Comparison of ENCODE assay signal across 25 cellular contexts in the genomic region with DNA sequence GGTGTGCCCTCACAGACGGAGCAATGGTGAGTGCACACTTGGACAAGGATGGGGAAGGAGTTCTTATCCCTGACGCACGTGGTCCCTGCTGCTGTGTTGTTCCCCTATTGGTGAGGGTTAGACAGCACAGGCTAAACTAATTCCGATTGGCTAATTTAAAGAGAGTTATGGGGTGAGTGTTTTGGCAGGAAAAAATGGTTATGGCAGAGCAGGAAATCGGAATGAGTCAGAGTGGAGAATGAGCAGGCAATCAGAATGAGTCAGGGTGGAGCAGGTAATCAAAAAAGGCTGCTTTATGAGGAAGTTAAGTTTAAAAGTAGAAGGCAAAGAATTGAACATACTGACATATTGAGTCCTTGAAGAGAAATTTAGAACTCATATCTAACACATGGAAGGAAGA.
DNase-seq lines count a peak whose midpoint lies in the region; ATAC-seq, FAIRE-seq and TF ChIP-seq lines count a peak whose summit lies in the region.
"Had no signal": no experiment of that assay in that cellular context is flagged by ENCODE, and none has a peak within 500 bp of the region (broad histone marks: within the 10 kb centered on the region; RNA-seq: fewer than 3 reads in every experiment).

No MANE protein-coding gene starts in this region.

- H3K36me3 ChIP-seq in GM23248 (ENCODE audit: low read depth) (no peaks in the 10 kb centered on the region; the same call in 1 of the 2 replicates), MG63 (no peaks in the 10 kb centered on the region), bronchial epithelial cell (ENCODE audit: control insufficient read depth, insufficient read depth, low read length) (no peaks in the 10 kb centered on the region), Karpas-422 (ENCODE audit: insufficient read depth, low read length) (no peaks in the 10 kb centered on the region), right atrium auricular region (no peaks in the 10 kb centered on the region)
- H3K36me3 ChIP-seq: esophagus squamous epithelium, neutrophil, prostate gland had no signal

- H3K9me3 ChIP-seq in GM23248 (ENCODE audit: low read depth), result no peaks in the 10 kb centered on the region
- H3K9me3 ChIP-seq in MG63, result peaks cover 17% of the 10 kb centered on the region
- H3K9me3 ChIP-seq in Karpas-422 (ENCODE audit: low read length), result no peaks in the 10 kb centered on the region
- H3K9me3 ChIP-seq in right atrium auricular region, result no peaks in the 10 kb centered on the region
- H3K9me3 ChIP-seq: esophagus squamous epithelium, neutrophil, prostate gland had no signal

- no peak for ATAC-seq in GM19023 (IDR thresholded peaks at IDR 0.05; ENCODE audit: unreplicated experiment)
- ATAC-seq: activated CD4-positive, alpha-beta T cell treated with anti-CD3 and anti-CD28 coated beads for 36 hours; activated T-cell treated with anti-CD3 and anti-CD28 coated beads, Interleukin-2, amount 50 U/mL, for 4 hours; effector memory CD8-positive, alpha-beta T cell; left cardiac atrium; T-helper 17 cell had no signal

- peaks cover 44% of the 10 kb centered on the region for H3F3A ChIP-seq in GM23248 (ENCODE audit: insufficient read depth)

- H4K20me1 ChIP-seq in GM23248 (ENCODE audit: insufficient read depth) (no peaks in the 10 kb centered on the region), Karpas-422 (ENCODE audit: insufficient read depth, low read depth, low read length) (no peaks in the 10 kb centered on the region)

- no peak overlapping the region for H2AFZ ChIP-seq in GM23248
- H2AFZ ChIP-seq in Karpas-422 (ENCODE audit: low read length), result no peak overlapping the region

- no peaks in the 10 kb centered on the region for H3K9me2 ChIP-seq in GM23248 (ENCODE audit: insufficient read depth)
- H3K9me2 ChIP-seq in Karpas-422 (replicated peaks; ENCODE audit: insufficient read depth, low read length), result no peaks in the 10 kb centered on the region

- no peaks in the 10 kb centered on the region for H3K27me3 ChIP-seq in GM23248 (replicated peaks; ENCODE audit: insufficient read depth)
- H3K27me3 ChIP-seq in MG63, result no peaks in the 10 kb centered on the region
- H3K27me3 ChIP-seq in bronchial epithelial cell (ENCODE audit: control insufficient read depth, insufficient read depth, low read length), result no peaks in the 10 kb centered on the region
- H3K27me3 ChIP-seq in Karpas-422 (ENCODE audit: low read length), result no peaks in the 10 kb centered on the region
- no peaks in the 10 kb centered on the region for H3K27me3 ChIP-seq in right atrium auricular region
- H3K27me3 ChIP-seq: esophagus squamous epithelium, neutrophil had no signal

- H3K4me2 ChIP-seq in GM23248 (ENCODE audit: unreplicated experiment) (no peak overlapping the region), Karpas-422 (ENCODE audit: low read depth, low read length, poor library complexity, severe bottlenecking) (no peak overlapping the region)

- WGBS in GM23248 (ENCODE audit: low coverage in 1 of 2, low lambda C conversion rate in 2 of 2, missing lambda C conversion rate in 2 of 2), 2 experiments, result 46 to 55% methylated on average over 5 of the region's 5 CpGs

- peak; percentile 62 for DNase-seq in GM23248
- peak; percentile 56 for DNase-seq in MG63
- DNase-seq in bronchial epithelial cell (ENCODE audit: low read depth), result peak; percentile 39
- DNase-seq in kidney tubule cell (ENCODE audit: low spot score), result peak; percentile 53
- no peak for DNase-seq in Karpas-422
- no peak for DNase-seq in right atrium auricular region (ENCODE audit: low spot score)
- DNase-seq: activated CD4-positive, alpha-beta T cell treated with anti-CD3 and anti-CD28 coated beads for 36 hours; activated T-cell treated with anti-CD3 and anti-CD28 coated beads, Interleukin-2, amount 50 U/mL, for 4 hours; CD4-positive, CD25-positive, alpha-beta regulatory T cell; effector memory CD8-positive, alpha-beta T cell; esophagus squamous epithelium; GF-D8; H7; left cardiac atrium; mesenchymal stem cell; NCI-H1694; NCI-H524 treated with DMSO at 0.1 percent for 48 hours; RPMI8226; T-helper 17 cell; trophoblast cell had no signal

- no peak for TF ChIP-seq CTCF in bronchial epithelial cell (IDR thresholded peaks at IDR 0.05; ENCODE audit: insufficient read depth, low read length, severe bottlenecking)
- TF ChIP-seq CTCF in right atrium auricular region (IDR thresholded peaks at IDR 0.05), result no peak

- no peak overlapping the region for H3K9ac ChIP-seq in GM23248
- no peak overlapping the region for H3K9ac ChIP-seq in Karpas-422 (ENCODE audit: low read length)

- H3K79me2 ChIP-seq in GM23248 (ENCODE audit: insufficient read depth), result peaks cover 16% of the 10 kb centered on the region
- H3K79me2 ChIP-seq in Karpas-422 (ENCODE audit: low read length), result no peaks in the 10 kb centered on the region

- no peak for FAIRE-seq in bronchial epithelial cell (lab: Jason Lieb, UNC)
- FAIRE-seq: GM18507 had no signal

- no peak overlapping the region for H3K4me3 ChIP-seq in GM23248
- H3K4me3 ChIP-seq in MG63, result no peak overlapping the region
- H3K4me3 ChIP-seq in bronchial epithelial cell (ENCODE audit: low read depth, low read length), result no peak overlapping the region
- no peak overlapping the region for H3K4me3 ChIP-seq in Karpas-422 (ENCODE audit: low read length)
- no peak overlapping the region for H3K4me3 ChIP-seq in right atrium auricular region
- H3K4me3 ChIP-seq: coronary artery, esophagus squamous epithelium, prostate gland had no signal

- H3K27ac ChIP-seq in GM23248 (peak overlapping the region; percentile 21), Karpas-422 (ENCODE audit: low read length) (no peak overlapping the region), right atrium auricular region (no peak overlapping the region)
- H3K27ac ChIP-seq: coronary artery, esophagus squamous epithelium, neutrophil, prostate gland had no signal

- in situ Hi-C loops in GM23248 (cut with MboI), result no loop called here

- peaks cover 48% of the 10 kb centered on the region for H3K4me1 ChIP-seq in GM23248 (ENCODE audit: insufficient read depth)
- no peaks in the 10 kb centered on the region for H3K4me1 ChIP-seq in Karpas-422 (ENCODE audit: low read length)
- H3K4me1 ChIP-seq in right atrium auricular region, result no peaks in the 10 kb centered on the region
- H3K4me1 ChIP-seq: prostate gland had no signal

Comparison
In these comparisons a context has a peak if more than half of its experiments do, and no peak if none do; other contexts are left out.
1. DNase-seq: peak in GM23248 (single experiment), MG63 (single experiment), bronchial epithelial cell (single experiment) and kidney tubule cell (single experiment); none in Karpas-422 (single experiment) and right atrium auricular region (single experiment).